Comparison of ENCODE assay signal across 6 cellular contexts in the genomic region with DNA sequence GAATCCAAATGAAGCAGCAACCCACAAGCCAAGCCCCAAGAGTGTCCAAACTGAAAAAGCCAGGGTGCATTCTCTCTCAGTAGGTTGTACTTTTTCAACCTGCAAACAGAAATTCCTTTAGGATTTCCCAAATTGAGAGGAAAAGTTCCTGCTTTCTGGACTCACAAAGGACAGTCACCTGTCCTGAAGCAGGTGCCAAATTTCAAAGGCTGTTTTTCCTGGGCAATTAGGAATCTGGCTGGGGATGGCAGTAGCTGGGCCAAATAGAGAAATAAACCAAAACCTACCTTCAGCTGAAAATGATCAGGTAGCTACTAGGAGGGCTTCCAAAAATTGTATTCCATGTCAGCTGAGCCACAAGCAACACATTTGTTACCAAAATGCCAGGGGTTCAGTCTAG.
"Had no signal": no experiment of that assay in that cellular context is flagged by ENCODE, and none has a peak within 500 bp of the region (broad histone marks: within the 10 kb centered on the region; RNA-seq: fewer than 3 reads in every experiment).

No MANE protein-coding gene starts in this region.

- ATAC-seq: GM12878 had no signal

- H3K4me3 ChIP-seq: GM12878 had no signal

- DNase-seq: GDM1, GF-D8 had no signal

- FAIRE-seq: G401.6, GM12878, GM18507, GM19239 had no signal
